ENCODE assay signal across 34 cellular contexts in genomic region chr2:71813315-71813714, GRCh38.
"Had no signal": no experiment of that assay in that cellular context is flagged by ENCODE, and none has a peak within 500 bp of the region (broad histone marks: within the 10 kb centered on the region; RNA-seq: fewer than 3 reads in every experiment).

No MANE protein-coding gene starts in this region.

- H3K9me3 ChIP-seq: Peyer's patch, SJSA1, SK-N-SH had no signal

- H3K9ac ChIP-seq: SK-N-SH had no signal

- H3K4me3 ChIP-seq: Peyer's patch, SJSA1 had no signal

- H3K27ac Mint-ChIP-seq: activated CD4-positive, alpha-beta memory T cell treated with anti-CD3 and anti-CD28 coated beads, Interleukin-2, amount 10 ng/mL, durations not matched to agents 7 days and 5 days; activated naive CD4-positive, alpha-beta T cell treated with anti-CD3 and anti-CD28 coated beads, Interleukin-2, amount 10 ng/mL, durations not matched to agents 7 days and 5 days; activated naive CD8-positive, alpha-beta T cell; activated naive CD8-positive, alpha-beta T cell treated with anti-CD3 and anti-CD28 coated beads, Interleukin-2, amount 50 U/mL, for 24 hours; brain; T-helper 1 cell treated with Interleukin-12 subunit alpha and Interleukin-12 subunit beta and Interleukin-4 antibody, amounts not matched to agents 30 μg/mL and 1 μg/mL, for 36 hours had no signal

- H3K27ac ChIP-seq: Peyer's patch, SJSA1, WERI-Rb-1 had no signal

- DNase-seq: activated CD4-positive, alpha-beta memory T cell treated with anti-CD3 and anti-CD28 coated beads, Interleukin-2, amount 10 ng/mL, durations not matched to agents 7 days and 5 days; activated CD4-positive, alpha-beta T cell treated with anti-CD3 and anti-CD28 coated beads for 1 hour; activated CD4-positive, alpha-beta T cell treated with anti-CD3 and anti-CD28 coated beads for 48 hours; activated CD4-positive, CD25-positive, alpha-beta regulatory T cell; activated effector memory CD4-positive, alpha-beta T cell treated with Interleukin-2 at 50 U/mL for 16 hours; activated naive CD4-positive, alpha-beta T cell treated with anti-CD3 and anti-CD28 coated beads, Interleukin-2, amount 10 ng/mL, durations not matched to agents 7 days and 5 days; activated naive CD8-positive, alpha-beta T cell treated with anti-CD3 and anti-CD28 coated beads, Interleukin-2, amount 50 U/mL, for 24 hours; activated T-cell treated with anti-CD3 and anti-CD28 coated beads, Interleukin-2, amount 50 U/mL, for 48 hours; anterior cingulate cortex; caudate nucleus; Karpas-422; KBM-7; NCI-H1048; NCI-H146; NCI-H187; NCI-H2029 treated with DMSO at 0.1 percent for 48 hours; NCI-H2107; NCI-H2171; NCI-H510A; NCI-H526; NCI-H748 treated with DMSO at 0.1 percent for 48 hours; NK-92 treated with Interleukin-12 subunit alpha and Interleukin-12 subunit beta, amount 100 ng/mL, for 24 hours; PC-3; Peyer's patch; RPMI8226; SHP77 treated with DMSO at 0.1 percent for 48 hours; SK-N-SH; T-helper 9 cell; WERI-Rb-1 had no signal

- H3K4me2 ChIP-seq: SK-N-SH had no signal

- ATAC-seq: activated naive CD8-positive, alpha-beta T cell treated with anti-CD3 and anti-CD28 coated beads, Interleukin-2, amount 50 U/mL, for 24 hours; PC-3 had no signal

- H3K27me3 ChIP-seq: Peyer's patch, SJSA1 had no signal

- H3K4me1 Mint-ChIP-seq: activated CD4-positive, alpha-beta memory T cell treated with anti-CD3 and anti-CD28 coated beads, Interleukin-2, amount 10 ng/mL, durations not matched to agents 7 days and 5 days; activated naive CD4-positive, alpha-beta T cell treated with anti-CD3 and anti-CD28 coated beads, Interleukin-2, amount 10 ng/mL, durations not matched to agents 7 days and 5 days; activated naive CD8-positive, alpha-beta T cell treated with anti-CD3 and anti-CD28 coated beads, Interleukin-2, amount 50 U/mL, for 24 hours; brain had no signal

- H3K36me3 ChIP-seq: Peyer's patch, SJSA1, WERI-Rb-1 had no signal

- H3K4me3 Mint-ChIP-seq: activated CD4-positive, alpha-beta memory T cell treated with anti-CD3 and anti-CD28 coated beads, Interleukin-2, amount 10 ng/mL, durations not matched to agents 7 days and 5 days; activated naive CD4-positive, alpha-beta T cell treated with anti-CD3 and anti-CD28 coated beads, Interleukin-2, amount 10 ng/mL, durations not matched to agents 7 days and 5 days; activated naive CD8-positive, alpha-beta T cell; activated naive CD8-positive, alpha-beta T cell treated with anti-CD3 and anti-CD28 coated beads, Interleukin-2, amount 50 U/mL, for 24 hours; brain; T-helper 1 cell treated with Interleukin-12 subunit alpha and Interleukin-12 subunit beta and Interleukin-4 antibody, amounts not matched to agents 30 μg/mL and 1 μg/mL, for 36 hours had no signal

- H3K27me3 Mint-ChIP-seq: brain had no signal

- H3K9me3 Mint-ChIP-seq: activated CD4-positive, alpha-beta memory T cell treated with anti-CD3 and anti-CD28 coated beads, Interleukin-2, amount 10 ng/mL, durations not matched to agents 7 days and 5 days; activated naive CD4-positive, alpha-beta T cell treated with anti-CD3 and anti-CD28 coated beads, Interleukin-2, amount 10 ng/mL, durations not matched to agents 7 days and 5 days; activated naive CD8-positive, alpha-beta T cell treated with anti-CD3 and anti-CD28 coated beads, Interleukin-2, amount 50 U/mL, for 24 hours; brain; T-helper 1 cell treated with Interleukin-12 subunit alpha and Interleukin-12 subunit beta and Interleukin-4 antibody, amounts not matched to agents 30 μg/mL and 1 μg/mL, for 36 hours had no signal

- FAIRE-seq: bronchial epithelial cell had no signal

- H3K36me3 Mint-ChIP-seq: activated naive CD4-positive, alpha-beta T cell treated with anti-CD3 and anti-CD28 coated beads, Interleukin-2, amount 10 ng/mL, durations not matched to agents 7 days and 5 days; activated naive CD8-positive, alpha-beta T cell; brain had no signal

- H3K4me1 ChIP-seq: Peyer's patch had no signal
